1 cellular context compared by ENCODE assay signal in genomic region chr12:131797588-131797934, GRCh38.
TF ChIP-seq lines count a peak whose summit lies in the region.

No MANE protein-coding gene starts in this region.

TF ChIP-seq in H1, 55 proteins besides CTCF, POLR2A, EP300 and RAD21 (continued from another document):
- TF ChIP-seq JUND (IDR thresholded peaks at IDR 0.05; ENCODE audit: low read length): no peak
- no peak for TF ChIP-seq E2F6 (IDR thresholded peaks at IDR 0.05)
- TF ChIP-seq SIN3A (conservative IDR thresholded peaks at IDR 0.05 in 1 of 2, IDR thresholded peaks at IDR 0.05 in 1 of 2; ENCODE audit: low read depth in 1 of 2, low read length in 2 of 2): no peak
- no peak for TF ChIP-seq CBX8 (IDR thresholded peaks at IDR 0.05; ENCODE audit: borderline replicate concordance, low read depth, low read length)
- TF ChIP-seq SP2 (IDR thresholded peaks at IDR 0.05; ENCODE audit: low read length): no peak
- TF ChIP-seq JUN (IDR thresholded peaks at IDR 0.05; ENCODE audit: low read depth, low read length): no peak
- no peak for TF ChIP-seq RNF2 (IDR thresholded peaks at IDR 0.05; ENCODE audit: borderline replicate concordance, low read depth, low read length, missing control alignments, poor library complexity, severe bottlenecking)
- TF ChIP-seq HDAC2 (IDR thresholded peaks at IDR 0.05; ENCODE audit: borderline replicate concordance in 1 of 2, low read depth in 2 of 2, low read length in 2 of 2): no peak
